17 cellular contexts compared by ENCODE assay signal in the genomic region with DNA sequence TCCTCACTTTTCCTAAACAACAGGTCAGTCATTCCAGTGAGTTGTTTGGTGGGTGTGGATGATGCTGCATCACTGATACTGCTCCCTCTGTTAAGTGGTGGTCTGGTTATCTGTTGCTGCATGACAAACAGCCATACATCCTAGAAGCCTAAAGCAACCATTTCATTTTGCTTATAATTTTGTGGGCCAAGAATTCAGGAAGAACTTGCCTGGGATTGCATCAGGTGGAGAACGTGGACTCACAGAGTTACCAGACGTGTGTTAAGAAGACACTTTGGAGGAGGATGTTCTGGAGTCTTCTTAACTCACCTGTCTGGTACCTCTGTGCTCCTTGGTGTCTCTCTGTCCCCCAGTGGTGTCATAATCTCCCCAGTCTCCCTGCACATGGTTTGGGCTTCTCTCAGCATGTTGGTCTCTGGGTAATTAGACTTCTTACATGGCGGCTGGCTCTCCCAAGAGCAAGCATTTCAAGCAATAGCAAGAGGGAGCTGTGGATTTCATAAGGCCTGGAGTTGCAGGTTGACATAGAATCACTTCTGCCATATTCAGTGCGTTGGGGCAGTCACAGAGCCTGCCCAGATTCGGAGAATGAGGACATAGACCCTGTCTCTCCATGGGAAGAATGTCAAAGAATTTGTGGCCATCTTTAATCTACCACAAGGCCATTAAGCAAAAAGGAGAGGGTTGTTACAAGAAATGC. TPM values are rescaled to one million over a fixed set of nuclear protein-coding genes. Genes with fewer than 3 reads are reported as not detected.
A peak's percentile ranks its signal among the peaks of the same experiment; 100 is the strongest.
DNase-seq lines count a peak whose midpoint lies in the region; ATAC-seq and TF ChIP-seq lines count a peak whose summit lies in the region.
"Had no signal": no experiment of that assay in that cellular context is flagged by ENCODE, and none has a peak within 500 bp of the region (broad histone marks: within the 10 kb centered on the region; RNA-seq: fewer than 3 reads in every experiment).

No MANE protein-coding gene starts in this region.

- H3K27ac Mint-ChIP-seq in activated naive CD4-positive, alpha-beta T cell treated with anti-CD3 and anti-CD28 coated beads, Interleukin-2, amount 50 U/mL, for 24 hours = peak overlapping the region; percentile 69
- H3K27ac Mint-ChIP-seq in WTC11 (peak overlapping the region; percentile 2; the same call in 1 of the 2 replicates), memory B cell (peak overlapping the region; percentile 8)

- no peak for ATAC-seq in WTC11
- ATAC-seq in memory B cell (ENCODE audit: low read depth) = no peak
- no peak for ATAC-seq in thoracic aorta (ENCODE audit: insufficient number of reproducible peaks, low FRiP score, low read depth)
- ATAC-seq: psoas muscle had no signal

- POLR2A ChIA-PET in WTC11 (lab: Charles Lee) = no interaction called here

- peaks cover 95% of the 10 kb centered on the region for H3K4me1 Mint-ChIP-seq in activated naive CD4-positive, alpha-beta T cell treated with anti-CD3 and anti-CD28 coated beads, Interleukin-2, amount 50 U/mL, for 24 hours
- H3K4me1 Mint-ChIP-seq in WTC11 = peaks cover 25% of the 10 kb centered on the region
- H3K4me1 Mint-ChIP-seq in memory B cell = peaks cover 59% of the 10 kb centered on the region

- H3K4me3 Mint-ChIP-seq in activated naive CD4-positive, alpha-beta T cell treated with anti-CD3 and anti-CD28 coated beads, Interleukin-2, amount 50 U/mL, for 24 hours = peak overlapping the region; percentile 19
- H3K4me3 Mint-ChIP-seq in WTC11 = no peak overlapping the region
- H3K4me3 Mint-ChIP-seq in memory B cell = no peak overlapping the region

- no peaks in the 10 kb centered on the region for H3K9me3 Mint-ChIP-seq in activated naive CD4-positive, alpha-beta T cell treated with anti-CD3 and anti-CD28 coated beads, Interleukin-2, amount 50 U/mL, for 24 hours
- H3K9me3 Mint-ChIP-seq in WTC11 (no peaks in the 10 kb centered on the region), memory B cell (no peaks in the 10 kb centered on the region)

- H3K36me3 ChIP-seq in thoracic aorta = no peaks in the 10 kb centered on the region
- H3K36me3 ChIP-seq: BE2C, suprapubic skin had no signal

- peaks cover 49 to 91% of the 10 kb centered on the region in 2 donors for H3K4me1 ChIP-seq in thoracic aorta (ENCODE audit: control insufficient read depth in 1 of 2, low read depth in 2 of 2)

- H3K36me3 Mint-ChIP-seq in activated naive CD4-positive, alpha-beta T cell treated with anti-CD3 and anti-CD28 coated beads, Interleukin-2, amount 50 U/mL, for 24 hours = peaks cover 8% of the 10 kb centered on the region
- H3K36me3 Mint-ChIP-seq in WTC11 (no peaks in the 10 kb centered on the region), memory B cell (peaks cover 2% of the 10 kb centered on the region)

- no peak for DNase-seq in activated naive CD4-positive, alpha-beta T cell treated with Interleukin-2 at 50 U/mL for 16 hours
- no peak for DNase-seq in WTC11 (ENCODE audit: low spot score)
- DNase-seq in memory B cell (ENCODE audit: low spot score in 2 of 2) = no peak
- DNase-seq in thoracic aorta (ENCODE audit: low spot score) = no peak
- no peak for DNase-seq in NCI-H146 (lab: John Stamatoyannopoulos, UW)
- DNase-seq in NCI-H1694 (lab: John Stamatoyannopoulos, UW) = no peak
- no peak for DNase-seq in NOMO-1 treated with DMSO at 0.1 percent for 48 hours (lab: John Stamatoyannopoulos, UW; ENCODE audit: unreplicated experiment)
- DNase-seq: activated CD8-positive, alpha-beta memory T cell treated with anti-CD3 and anti-CD28 coated beads, Interleukin-2, amount 50 U/mL, for 48 hours; BE2C; effector CD8-positive, alpha-beta T cell; NCI-H1694 treated with DMSO at 0.1 percent for 48 hours; NCI-H774; psoas muscle; SHP77 treated with DMSO at 0.1 percent for 48 hours; T-helper 1 cell had no signal

- CTCF ChIA-PET in WTC11 (lab: Charles Lee) = interaction anchor here (1.2 to 1.6 kb wide), 3 partner anchors 10 to 85 kb away, joined by 3 read pairs; no protein-coding TSS in a partner anchor

- no peaks in the 10 kb centered on the region for H3K27me3 Mint-ChIP-seq in activated naive CD4-positive, alpha-beta T cell treated with anti-CD3 and anti-CD28 coated beads, Interleukin-2, amount 50 U/mL, for 24 hours
- H3K27me3 Mint-ChIP-seq in WTC11 (ENCODE audit: low read depth) = no peaks in the 10 kb centered on the region
- H3K27me3 Mint-ChIP-seq in memory B cell = no peaks in the 10 kb centered on the region

- TF ChIP-seq CTCF in WTC11 (IDR thresholded peaks at IDR 0.05) (no peak), thoracic aorta (IDR thresholded peaks at IDR 0.05) (no peak)

- peak overlapping the region; percentile 39 to 71 for H3K27ac ChIP-seq in thoracic aorta
- H3K27ac ChIP-seq: psoas muscle, suprapubic skin had no signal

- peak overlapping the region; percentile 1 for H3K4me3 ChIP-seq in thoracic aorta
- H3K4me3 ChIP-seq: psoas muscle, suprapubic skin had no signal

- H3K9me3 ChIP-seq in thoracic aorta = no peaks in the 10 kb centered on the region
- H3K9me3 ChIP-seq: BE2C, psoas muscle, suprapubic skin had no signal

- no peaks in the 10 kb centered on the region for H3K27me3 ChIP-seq in thoracic aorta (replicated peaks; ENCODE audit: insufficient read depth)
- H3K27me3 ChIP-seq: BE2C, suprapubic skin had no signal

TF ChIP-seq in WTC11, 78 proteins besides CTCF, POLR2A, EP300 and RAD21 (continues in another document):
- TF ChIP-seq NR1H2 (CRISPR knock-in tag; IDR thresholded peaks at IDR 0.05) (no peak), ZNF138 (CRISPR knock-in tag; conservative IDR thresholded peaks at IDR 0.05) (no peak), ZNF423 (CRISPR knock-in tag; IDR thresholded peaks at IDR 0.05) (no peak), HMGA2 (CRISPR knock-in tag; IDR thresholded peaks at IDR 0.05) (no peak), JUN (CRISPR knock-in tag; IDR thresholded peaks at IDR 0.05) (no peak), ZNF416 (CRISPR knock-in tag; IDR thresholded peaks at IDR 0.05) (no peak), NFYB (CRISPR knock-in tag; conservative IDR thresholded peaks at IDR 0.05; ENCODE audit: low read depth) (no peak), GRHL2 (CRISPR knock-in tag; IDR thresholded peaks at IDR 0.05; ENCODE audit: insufficient replicate concordance, severe bottlenecking) (no peak), GTF2I (CRISPR knock-in tag; conservative IDR thresholded peaks at IDR 0.05) (no peak), ZNF396 (CRISPR knock-in tag; IDR thresholded peaks at IDR 0.05; ENCODE audit: borderline replicate concordance) (no peak)
- TF ChIP-seq, protein P1, sequence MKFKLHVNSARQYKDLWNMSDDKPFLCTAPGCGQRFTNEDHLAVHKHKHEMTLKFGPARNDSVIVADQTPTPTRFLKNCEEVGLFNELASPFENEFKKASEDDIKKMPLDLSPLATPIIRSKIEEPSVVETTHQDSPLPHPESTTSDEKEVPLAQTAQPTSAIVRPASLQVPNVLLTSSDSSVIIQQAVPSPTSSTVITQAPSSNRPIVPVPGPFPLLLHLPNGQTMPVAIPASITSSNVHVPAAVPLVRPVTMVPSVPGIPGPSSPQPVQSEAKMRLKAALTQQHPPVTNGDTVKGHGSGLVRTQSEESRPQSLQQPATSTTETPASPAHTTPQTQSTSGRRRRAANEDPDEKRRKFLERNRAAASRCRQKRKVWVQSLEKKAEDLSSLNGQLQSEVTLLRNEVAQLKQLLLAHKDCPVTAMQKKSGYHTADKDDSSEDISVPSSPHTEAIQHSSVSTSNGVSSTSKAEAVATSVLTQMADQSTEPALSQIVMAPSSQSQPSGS (CRISPR knock-in tag; IDR thresholded peaks at IDR 0.05; ENCODE audit: borderline replicate concordance, low read depth) = no peak
- TF ChIP-seq, protein P2, sequence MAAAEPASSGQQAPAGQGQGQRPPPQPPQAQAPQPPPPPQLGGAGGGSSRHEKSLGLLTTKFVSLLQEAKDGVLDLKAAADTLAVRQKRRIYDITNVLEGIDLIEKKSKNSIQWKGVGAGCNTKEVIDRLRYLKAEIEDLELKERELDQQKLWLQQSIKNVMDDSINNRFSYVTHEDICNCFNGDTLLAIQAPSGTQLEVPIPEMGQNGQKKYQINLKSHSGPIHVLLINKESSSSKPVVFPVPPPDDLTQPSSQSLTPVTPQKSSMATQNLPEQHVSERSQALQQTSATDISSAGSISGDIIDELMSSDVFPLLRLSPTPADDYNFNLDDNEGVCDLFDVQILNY (CRISPR knock-in tag; IDR thresholded peaks at IDR 0.05) = no peak
- TF ChIP-seq, protein P3, sequence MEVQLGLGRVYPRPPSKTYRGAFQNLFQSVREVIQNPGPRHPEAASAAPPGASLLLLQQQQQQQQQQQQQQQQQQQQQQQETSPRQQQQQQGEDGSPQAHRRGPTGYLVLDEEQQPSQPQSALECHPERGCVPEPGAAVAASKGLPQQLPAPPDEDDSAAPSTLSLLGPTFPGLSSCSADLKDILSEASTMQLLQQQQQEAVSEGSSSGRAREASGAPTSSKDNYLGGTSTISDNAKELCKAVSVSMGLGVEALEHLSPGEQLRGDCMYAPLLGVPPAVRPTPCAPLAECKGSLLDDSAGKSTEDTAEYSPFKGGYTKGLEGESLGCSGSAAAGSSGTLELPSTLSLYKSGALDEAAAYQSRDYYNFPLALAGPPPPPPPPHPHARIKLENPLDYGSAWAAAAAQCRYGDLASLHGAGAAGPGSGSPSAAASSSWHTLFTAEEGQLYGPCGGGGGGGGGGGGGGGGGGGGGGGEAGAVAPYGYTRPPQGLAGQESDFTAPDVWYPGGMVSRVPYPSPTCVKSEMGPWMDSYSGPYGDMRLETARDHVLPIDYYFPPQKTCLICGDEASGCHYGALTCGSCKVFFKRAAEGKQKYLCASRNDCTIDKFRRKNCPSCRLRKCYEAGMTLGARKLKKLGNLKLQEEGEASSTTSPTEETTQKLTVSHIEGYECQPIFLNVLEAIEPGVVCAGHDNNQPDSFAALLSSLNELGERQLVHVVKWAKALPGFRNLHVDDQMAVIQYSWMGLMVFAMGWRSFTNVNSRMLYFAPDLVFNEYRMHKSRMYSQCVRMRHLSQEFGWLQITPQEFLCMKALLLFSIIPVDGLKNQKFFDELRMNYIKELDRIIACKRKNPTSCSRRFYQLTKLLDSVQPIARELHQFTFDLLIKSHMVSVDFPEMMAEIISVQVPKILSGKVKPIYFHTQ (CRISPR knock-in tag; IDR thresholded peaks at IDR 0.05) = no peak
- TF ChIP-seq, protein P4, sequence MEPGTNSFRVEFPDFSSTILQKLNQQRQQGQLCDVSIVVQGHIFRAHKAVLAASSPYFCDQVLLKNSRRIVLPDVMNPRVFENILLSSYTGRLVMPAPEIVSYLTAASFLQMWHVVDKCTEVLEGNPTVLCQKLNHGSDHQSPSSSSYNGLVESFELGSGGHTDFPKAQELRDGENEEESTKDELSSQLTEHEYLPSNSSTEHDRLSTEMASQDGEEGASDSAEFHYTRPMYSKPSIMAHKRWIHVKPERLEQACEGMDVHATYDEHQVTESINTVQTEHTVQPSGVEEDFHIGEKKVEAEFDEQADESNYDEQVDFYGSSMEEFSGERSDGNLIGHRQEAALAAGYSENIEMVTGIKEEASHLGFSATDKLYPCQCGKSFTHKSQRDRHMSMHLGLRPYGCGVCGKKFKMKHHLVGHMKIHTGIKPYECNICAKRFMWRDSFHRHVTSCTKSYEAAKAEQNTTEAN (CRISPR knock-in tag; IDR thresholded peaks at IDR 0.05) = no peak

RNA-seq across cellular contexts. Expression of a gene that starts 20.1 kb away (rescaled TPM):
- 30.0 to 36.6 TPM (median 30.8 TPM) in 3 replicates for total RNA-seq in WTC11 (2021)
- 10 to 100 TPM; 37.8 to 54.4 TPM for total RNA-seq in thoracic aorta

Comparison
In these comparisons a context has a peak if more than half of its experiments do, and no peak if none do; other contexts are left out.
1. H3K27ac Mint-ChIP-seq: peak in every context shown above with its lines; median percentile 69 in activated naive CD4-positive, alpha-beta T cell treated with anti-CD3 and anti-CD28 coated beads, Interleukin-2, amount 50 U/mL, for 24 hours; 8 in memory B cell; 2 in WTC11.